8 cellular contexts compared by ENCODE assay signal in the genomic region with DNA sequence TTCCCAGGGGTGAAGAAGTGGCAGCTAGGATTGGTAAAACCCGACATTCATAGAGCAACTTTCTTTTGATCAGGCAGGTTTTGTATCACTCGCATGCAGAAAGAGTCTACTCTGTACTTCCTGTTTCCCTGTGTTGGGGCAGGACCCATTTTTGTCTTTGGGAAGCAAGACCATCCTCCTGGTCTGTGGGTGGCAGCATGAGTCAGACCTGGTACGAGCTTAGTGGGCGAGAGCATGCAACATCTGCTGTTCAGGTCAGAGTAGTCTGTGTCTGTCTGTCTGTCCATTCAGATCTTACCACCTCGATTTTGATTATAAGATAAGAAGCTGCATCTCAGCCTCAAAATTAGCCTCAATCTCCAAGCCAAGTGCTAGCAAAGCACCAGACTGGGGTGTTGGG.
DNase-seq lines count a peak whose midpoint lies in the region; ATAC-seq and TF ChIP-seq lines count a peak whose summit lies in the region.

No MANE protein-coding gene starts in this region.

- H3K4me3 Mint-ChIP-seq in activated naive CD4-positive, alpha-beta T cell treated with anti-CD3 and anti-CD28 coated beads for 36 hours, result peak overlapping the region; percentile 6

- H3K4me1 ChIP-seq in parathyroid adenoma, result peaks cover 20% of the 10 kb centered on the region

- H3K36me3 ChIP-seq in parathyroid adenoma (ENCODE audit: control insufficient read depth, insufficient read depth, low read length), result no peaks in the 10 kb centered on the region

- ATAC-seq in GM21515 (IDR thresholded peaks at IDR 0.05; ENCODE audit: unreplicated experiment) (no peak), GM18498 (IDR thresholded peaks at IDR 0.05; ENCODE audit: unreplicated experiment) (no peak)

- H2AFZ ChIP-seq in parathyroid adenoma, result peak overlapping the region; percentile 4

- H3K27ac Mint-ChIP-seq in activated naive CD4-positive, alpha-beta T cell treated with anti-CD3 and anti-CD28 coated beads for 36 hours, result peak overlapping the region; percentile 68

- in situ Hi-C loops in GM13977 (cut with MboI; ENCODE audit: low pct_unique_long_range_greater_than_20kb, low sequenced_read_pairs, unreplicated experiment), result no loop called here

- H3K79me2 ChIP-seq in parathyroid adenoma, result no peaks in the 10 kb centered on the region

- intact Hi-C loops in activated naive CD4-positive, alpha-beta T cell treated with anti-CD3 and anti-CD28 coated beads for 36 hours (cut with micrococcal nuclease), result loop anchor here (2.0 to 5.0 kb wide), 4 partner anchors 13 to 108 kb away; no protein-coding TSS in a partner anchor

- H3K4me2 ChIP-seq in parathyroid adenoma (ENCODE audit: low read length), result no peak overlapping the region

- no peaks in the 10 kb centered on the region for H3K27me3 Mint-ChIP-seq in activated naive CD4-positive, alpha-beta T cell treated with anti-CD3 and anti-CD28 coated beads for 36 hours (ENCODE audit: low read depth)

- no peaks in the 10 kb centered on the region for H3K9me3 ChIP-seq in parathyroid adenoma (ENCODE audit: control insufficient read depth, low read length)

- H3K9me3 Mint-ChIP-seq in activated naive CD4-positive, alpha-beta T cell treated with anti-CD3 and anti-CD28 coated beads for 36 hours, result no peaks in the 10 kb centered on the region

- peaks cover 71% of the 10 kb centered on the region for H3K4me1 Mint-ChIP-seq in activated naive CD4-positive, alpha-beta T cell treated with anti-CD3 and anti-CD28 coated beads for 36 hours (ENCODE audit: low read depth)

- TF ChIP-seq CTCF in parathyroid adenoma (IDR thresholded peaks at IDR 0.05) (no peak), GM13977 (IDR thresholded peaks at IDR 0.05; ENCODE audit: extremely low read depth, insufficient read depth, missing control alignments) (no peak)

- CTCF ChIA-PET in activated naive CD4-positive, alpha-beta T cell treated with anti-CD3 and anti-CD28 coated beads for 36 hours (lab: Charles Lee), result interaction anchor here (1.2 to 2.6 kb wide), 3 partner anchors 12 to 108 kb away, joined by 3 to 8 read pairs (median 7); no protein-coding TSS in a partner anchor

- H3K27ac ChIP-seq in parathyroid adenoma, result no peak overlapping the region

- H3K27me3 ChIP-seq in parathyroid adenoma (ENCODE audit: control insufficient read depth, insufficient read depth, low read length), result no peaks in the 10 kb centered on the region

- H3K9ac ChIP-seq in parathyroid adenoma, result no peak overlapping the region

- no peak overlapping the region for H3K4me3 ChIP-seq in parathyroid adenoma (ENCODE audit: low read depth, low read length)

- H3K36me3 Mint-ChIP-seq in activated naive CD4-positive, alpha-beta T cell treated with anti-CD3 and anti-CD28 coated beads for 36 hours (ENCODE audit: low read depth), result peaks cover 1% of the 10 kb centered on the region

- peak; percentile 81 for DNase-seq in DMS 273 (lab: John Stamatoyannopoulos, UW; ENCODE audit: unreplicated experiment)
- DNase-seq in NCI-H524 treated with DMSO at 0.1 percent for 48 hours (lab: John Stamatoyannopoulos, UW), result peak; percentile 81
- peak; percentile 80 for DNase-seq in activated naive CD4-positive, alpha-beta T cell treated with anti-CD3 and anti-CD28 coated beads for 36 hours
- DNase-seq in cerebellum (ENCODE audit: low spot score), result no peak
- DNase-seq in GM13977 (ENCODE audit: low spot score), result no peak

Comparison
In these comparisons a context has a peak if more than half of its experiments do, and no peak if none do; other contexts are left out.
1. DNase-seq: peak in DMS 273 (single experiment), NCI-H524 treated with DMSO at 0.1 percent for 48 hours (single experiment) and activated naive CD4-positive, alpha-beta T cell treated with anti-CD3 and anti-CD28 coated beads for 36 hours (single experiment); none in cerebellum (single experiment) and GM13977 (single experiment).